ENCODE assay signal across 14 cellular contexts in genomic region chr2:206713770-206714169, GRCh38. TPM values are rescaled to one million over a fixed set of nuclear protein-coding genes. Genes with fewer than 3 reads are reported as not detected.
A peak's percentile ranks its signal among the peaks of the same experiment; 100 is the strongest.
DNase-seq lines count a peak whose midpoint lies in the region; ATAC-seq and TF ChIP-seq lines count a peak whose summit lies in the region.
"Had no signal": no experiment of that assay in that cellular context is flagged by ENCODE, and none has a peak within 500 bp of the region (broad histone marks: within the 10 kb centered on the region; RNA-seq: fewer than 3 reads in every experiment).

No MANE protein-coding gene starts in this region.

- no peak overlapping the region for H3K9ac ChIP-seq in smooth muscle cell (ENCODE audit: low read depth)

- TF ChIP-seq CTCF in smooth muscle cell (IDR thresholded peaks at IDR 0.05; ENCODE audit: borderline replicate concordance, insufficient read depth, poor library complexity, severe bottlenecking) = no peak
- TF ChIP-seq CTCF in left ventricle myocardium inferior (IDR thresholded peaks at IDR 0.05; ENCODE audit: borderline replicate concordance) = no peak

- no peak overlapping the region for H2AFZ ChIP-seq in smooth muscle cell (ENCODE audit: low read depth)

- H3K4me1 ChIP-seq in smooth muscle cell (ENCODE audit: low read depth) = no peaks in the 10 kb centered on the region
- H3K4me1 ChIP-seq in left ventricle myocardium inferior = no peaks in the 10 kb centered on the region
- H3K4me1 ChIP-seq: upper lobe of left lung had no signal

- no peak overlapping the region for H3K4me2 ChIP-seq in smooth muscle cell

- DNase-seq in globus pallidus (ENCODE audit: low spot score) (peak; percentile 23), smooth muscle cell (lab: John Stamatoyannopoulos, UW; ENCODE audit: unreplicated experiment) (no peak), left ventricle myocardium inferior (no peak), H7 (no peak)
- no peak for DNase-seq in central memory CD4-positive, alpha-beta T cell
- DNase-seq: activated T-cell treated with anti-CD3 and anti-CD28 coated beads, Interleukin-2, amount 50 U/mL, for 24 hours; caudate nucleus; NCI-H69; ovary had no signal

- 88% methylated on average over 3 of the region's 3 CpGs for WGBS in smooth muscle cell (ENCODE audit: low lambda C conversion rate)

- H3K27ac ChIP-seq in smooth muscle cell (ENCODE audit: low read depth) (no peak overlapping the region), left ventricle myocardium inferior (replicated peaks) (no peak overlapping the region)
- H3K27ac ChIP-seq: ovary, upper lobe of left lung had no signal

- intact Hi-C loops in left ventricle myocardium inferior (cut with micrococcal nuclease) = no loop called here

- no peaks in the 10 kb centered on the region for H3F3A ChIP-seq in smooth muscle cell (ENCODE audit: low read depth)

- H3K4me3 ChIP-seq in smooth muscle cell (no peak overlapping the region), left ventricle myocardium inferior (no peak overlapping the region), H7 (ENCODE audit: insufficient read depth, low read depth, low read length) (no peak overlapping the region)
- H3K4me3 ChIP-seq: ovary, upper lobe of left lung had no signal

- no peaks in the 10 kb centered on the region for H3K79me2 ChIP-seq in smooth muscle cell (ENCODE audit: low read depth)

- H3K36me3 ChIP-seq in smooth muscle cell (ENCODE audit: low read depth) = no peaks in the 10 kb centered on the region
- no peaks in the 10 kb centered on the region for H3K36me3 ChIP-seq in left ventricle myocardium inferior
- H3K36me3 ChIP-seq in H7 (replicated peaks; ENCODE audit: control insufficient read depth, insufficient read depth, low read length) = no peaks in the 10 kb centered on the region
- H3K36me3 ChIP-seq: ovary, upper lobe of left lung had no signal

- H4K20me1 ChIP-seq in smooth muscle cell (ENCODE audit: low read depth) = no peaks in the 10 kb centered on the region

- ATAC-seq in GM18508 (IDR thresholded peaks at IDR 0.05; ENCODE audit: insufficient read depth, unreplicated experiment) (peak; percentile 83), GM21723 (IDR thresholded peaks at IDR 0.05; ENCODE audit: unreplicated experiment) (peak; percentile 55), HG03457 (IDR thresholded peaks at IDR 0.05; ENCODE audit: unreplicated experiment) (peak; percentile 49)

- H3K27me3 ChIP-seq in smooth muscle cell (ENCODE audit: low read depth) (no peaks in the 10 kb centered on the region), left ventricle myocardium inferior (ENCODE audit: low read depth) (no peaks in the 10 kb centered on the region), H7 (ENCODE audit: control insufficient read depth, insufficient read depth, low read length) (no peaks in the 10 kb centered on the region)
- H3K27me3 ChIP-seq: ovary, upper lobe of left lung had no signal

- H3K9me3 ChIP-seq in smooth muscle cell (replicated peaks; ENCODE audit: low read depth) (no peaks in the 10 kb centered on the region), left ventricle myocardium inferior (replicated peaks) (no peaks in the 10 kb centered on the region)
- H3K9me3 ChIP-seq: ovary, upper lobe of left lung had no signal

RNA-seq across cellular contexts. Expression of gene DYTN, which starts 4.4 kb away (rescaled TPM):
- total RNA-seq in smooth muscle cell = not detected in 2 replicates
- polyA plus RNA-seq in smooth muscle cell = not detected in 2 replicates
- not detected for total RNA-seq in left ventricle myocardium inferior
- total RNA-seq in H7 (2014; rRNA removed; shearing (Covaris generic)) = not detected in 2 replicates
- total RNA-seq: kidney epithelial cell, ovary, upper lobe of left lung had no signal
- polyA plus RNA-seq: ovary had no signal

RNA-seq across cellular contexts. Expression of gene MDH1B, which starts 51.4 kb away (rescaled TPM):
- total RNA-seq in smooth muscle cell (0.13 and 0.94 TPM in 2 replicates), left ventricle myocardium inferior (0.69 TPM)
- polyA plus RNA-seq in smooth muscle cell = 0.15 and 0.26 TPM in 2 replicates
- total RNA-seq in H7 (2014; rRNA removed; shearing (Covaris generic)) = 2.0 and 2.2 TPM in 2 replicates

RNA-seq across cellular contexts. Expression of gene FASTKD2, which starts 51.6 kb away (rescaled TPM):
- total RNA-seq in smooth muscle cell = 32.5 and 37.6 TPM in 2 replicates
- 15.7 and 19.4 TPM in 2 replicates for polyA plus RNA-seq in smooth muscle cell
- total RNA-seq in left ventricle myocardium inferior = 39.9 TPM
- 56.5 and 58.6 TPM in 2 replicates for total RNA-seq in H7 (2014; rRNA removed; shearing (Covaris generic))
